ENCODE assay signal across 9 cellular contexts in genomic region chr6:105359419-105360366, GRCh38. TPM values are rescaled to one million over a fixed set of nuclear protein-coding genes. Genes with fewer than 3 reads are reported as not detected.
DNase-seq lines count a peak whose midpoint lies in the region; ATAC-seq and TF ChIP-seq lines count a peak whose summit lies in the region.
"Had no signal": no experiment of that assay in that cellular context is flagged by ENCODE, and none has a peak within 500 bp of the region (broad histone marks: within the 10 kb centered on the region; RNA-seq: fewer than 3 reads in every experiment).

No MANE protein-coding gene starts in this region.

- H3K9me2 ChIP-seq in GM23248 (ENCODE audit: insufficient read depth) (no peaks in the 10 kb centered on the region), SK-N-SH (no peaks in the 10 kb centered on the region)

- H3K27ac ChIP-seq in GM23248 = peak overlapping the region; percentile 74
- peak overlapping the region in 1 of 2 experiments; percentile 61; a peak in 2 of 4 replicates for H3K27ac ChIP-seq in SK-N-SH (ENCODE audit: low read depth in 2 of 2, low read length in 1 of 2)
- H3K27ac ChIP-seq in heart right ventricle = no peak overlapping the region

- in situ Hi-C loops in GM23248 (cut with MboI) = loop anchor here (25.0 kb wide), 1 partner anchor 247 kb away; no protein-coding TSS in a partner anchor

- peak overlapping the region; percentile 21; the same call in 1 of the 2 replicates for H3K9ac ChIP-seq in GM23248
- no peak overlapping the region for H3K9ac ChIP-seq in SK-N-SH

- H3K4me2 ChIP-seq in GM23248 (ENCODE audit: unreplicated experiment) (peak overlapping the region; percentile 29), SK-N-SH (0 out of 2 replicates have a peak overlapping the region, but pooled peaks have one; percentile 27)

- H3K4me3 ChIP-seq in GM23248 (0 out of 2 replicates have a peak overlapping the region, but pooled peaks have one; percentile 5), SK-N-SH (ENCODE audit: low read depth in 2 of 2, low read length in 1 of 2) (no peak overlapping the region), heart right ventricle (no peak overlapping the region)

- H4K20me1 ChIP-seq in GM23248 (ENCODE audit: insufficient read depth) (no peaks in the 10 kb centered on the region), SK-N-SH (ENCODE audit: insufficient read depth) (no peaks in the 10 kb centered on the region)

- H3K4me1 ChIP-seq in GM23248 (ENCODE audit: insufficient read depth) (peaks cover 17% of the 10 kb centered on the region), SK-N-SH (ENCODE audit: control insufficient read depth in 1 of 2, insufficient read depth in 2 of 2, low read depth in 1 of 2, low read length in 1 of 2) (peaks cover 8 to 16% of the 10 kb centered on the region in 2 experiments; a peak in 3 of 4 replicates), heart right ventricle (peaks cover 0 to 20% (median 0%) of the 10 kb centered on the region in 9 donors)

- peaks cover 25% of the 10 kb centered on the region for H3F3A ChIP-seq in GM23248 (ENCODE audit: insufficient read depth)
- no peaks in the 10 kb centered on the region for H3F3A ChIP-seq in SK-N-SH (replicated peaks; ENCODE audit: insufficient read depth)

- TF ChIP-seq RAD21 in SK-N-SH (IDR thresholded peaks at IDR 0.05; ENCODE audit: low read length) = no peak

- 57% methylated on average over 10 of the region's 10 CpGs for WGBS in GM23248 (ENCODE audit: low coverage in 1 of 2, low lambda C conversion rate in 2 of 2, missing lambda C conversion rate in 2 of 2), 2 experiments
- 82% methylated on average over 8 of the region's 10 CpGs for WGBS in SK-N-SH (ENCODE audit: low lambda C conversion rate)
- WGBS in heart right ventricle, 2 donors = 82 to 84% methylated on average over 10 of the region's 10 CpGs

- H3K9me3 ChIP-seq in GM23248 (ENCODE audit: low read depth) (no peaks in the 10 kb centered on the region), SK-N-SH (no peaks in the 10 kb centered on the region), heart right ventricle (peaks cover 0 to 17% (median 0%) of the 10 kb centered on the region in 11 donors)

- intact Hi-C loops in heart right ventricle (cut with DNase I) = loop anchor here in 5 of 10 donors (5.0 to 10.0 kb wide), 5 partner anchors 195 to 272 kb away; a partner anchor contains a TSS

- POLR2A ChIA-PET in SK-N-SH (lab: Yijun Ruan, JAX) = no interaction called here

- no peak for TF ChIP-seq CTCF in SK-N-SH (IDR thresholded peaks at IDR 0.05)
- peak in 3 of 9 donors; percentile 29 to 34 (median 33) for TF ChIP-seq CTCF in heart right ventricle (IDR thresholded peaks at IDR 0.05)

- no peaks in the 10 kb centered on the region for H3K27me3 ChIP-seq in GM23248 (replicated peaks; ENCODE audit: insufficient read depth)
- H3K27me3 ChIP-seq in SK-N-SH (ENCODE audit: insufficient read depth) = no peaks in the 10 kb centered on the region
- H3K27me3 ChIP-seq in heart right ventricle = no peaks in the 10 kb centered on the region

- H3K79me2 ChIP-seq in GM23248 (ENCODE audit: insufficient read depth) (peaks cover 11% of the 10 kb centered on the region; the same call in 1 of the 2 replicates), SK-N-SH (ENCODE audit: insufficient read depth) (no peaks in the 10 kb centered on the region)

- CTCF ChIA-PET in SK-N-SH (lab: Yijun Ruan, JAX) = interaction anchor here (0.6 to 7.2 kb wide), 6 partner anchors 32 to 269 kb away, joined by 3 to 119 read pairs (median 3); partner anchors contain the start of gene PREP

- DNase-seq in A172 (ENCODE audit: low spot score) (peak; percentile 63), GM23248 (peak; percentile 94), SK-N-SH (no peak), heart right ventricle (no peak), hypothalamus (lab: John Stamatoyannopoulos, UW) (no peak), NCI-H748 treated with DMSO at 0.1 percent for 48 hours (lab: John Stamatoyannopoulos, UW) (no peak)
- DNase-seq: DMS 273 treated with DMSO at 0.1 percent for 48 hours had no signal

- TF ChIP-seq EP300 in SK-N-SH (IDR thresholded peaks at IDR 0.05; ENCODE audit: borderline replicate concordance in 1 of 2, low read depth in 1 of 2, low read length in 1 of 2) = no peak

- H3K36me3 ChIP-seq in GM23248 (ENCODE audit: low read depth) (no peaks in the 10 kb centered on the region), SK-N-SH (replicated peaks in 1 of 2; ENCODE audit: control insufficient read depth in 1 of 2, insufficient read depth in 2 of 2, low read length in 1 of 2) (peaks cover 25 to 39% of the 10 kb centered on the region in 2 experiments), heart right ventricle (peaks cover 0 to 84% (median 0%) of the 10 kb centered on the region in 9 donors)

- peak in 5 of 8 donors; percentile 40 to 60 (median 52) for ATAC-seq in heart right ventricle
- no peak for ATAC-seq in GM21529 (IDR thresholded peaks at IDR 0.05; ENCODE audit: unreplicated experiment)
- no peak for ATAC-seq in GM19452 (IDR thresholded peaks at IDR 0.05; ENCODE audit: unreplicated experiment)

- H2AFZ ChIP-seq in GM23248 (no peak overlapping the region), SK-N-SH (ENCODE audit: low read depth) (no peak overlapping the region)

TF ChIP-seq in SK-N-SH, 30 proteins besides CTCF, POLR2A, EP300 and RAD21:
- no peak for TF ChIP-seq GABPA (IDR thresholded peaks at IDR 0.05; ENCODE audit: low read depth)
- TF ChIP-seq RXRA (IDR thresholded peaks at IDR 0.05; ENCODE audit: borderline replicate concordance, low read depth) = peak; percentile 36; the same call in 1 of the 2 replicates
- TF ChIP-seq FOSL2 (IDR thresholded peaks at IDR 0.05; ENCODE audit: borderline replicate concordance, low read depth) = peak; percentile 59; the same call in 1 of the 2 replicates
- no peak for TF ChIP-seq YY1 (IDR thresholded peaks at IDR 0.05; ENCODE audit: low read depth)
- no peak for TF ChIP-seq MEF2A (IDR thresholded peaks at IDR 0.05; ENCODE audit: borderline replicate concordance, low read depth)
- no peak for TF ChIP-seq RFX5 (IDR thresholded peaks at IDR 0.05; ENCODE audit: low read length)
- 0 out of 2 replicates have a peak, but pooled peaks have one; percentile 15 for TF ChIP-seq NFIC (IDR thresholded peaks at IDR 0.05; ENCODE audit: borderline replicate concordance)

RNA-seq across cellular contexts. Expression of gene PREP, which starts 43.2 kb away (rescaled TPM):
- total RNA-seq in A172 (2014; rRNA removed; shearing (Covaris generic)) = 9.0 and 12.6 TPM in 2 replicates
- 15.7 and 18.9 TPM in 2 replicates for total RNA-seq in GM23248 (2014; rRNA removed; shearing (Covaris generic))
- 37.9 and 41.8 TPM in 2 replicates for polyA plus RNA-seq in GM23248 (2016; fragmentation: Nextera tagmentation; extraction: Ambion mirVana)
- 15.9 and 20.9 TPM in 2 replicates for polyA plus RNA-seq in SK-N-SH (2012; rRNA removed)
- 31.7 and 34.5 TPM in 2 replicates for polyA plus RNA-seq in SK-N-SH (2012; cell fraction: cytosol; rRNA removed)
- 19.4 and 30.5 TPM in 2 replicates for polyA plus RNA-seq in SK-N-SH (2012; cell fraction: nucleus; rRNA removed)
- total RNA-seq in heart right ventricle = 10 to 100 TPM; 23.7 to 37.4 (median 28.9) TPM
- polyA plus RNA-seq in heart right ventricle = 10 to 100 TPM; 12.3 to 23.5 TPM

Comparison
In these comparisons a context has a peak if more than half of its experiments do, and no peak if none do; other contexts are left out.
1. DNase-seq: peak in A172 (single experiment) and GM23248 (single experiment); none in SK-N-SH (single experiment), heart right ventricle (0 of 2), hypothalamus (0 of 51) and NCI-H748 treated with DMSO at 0.1 percent for 48 hours (single experiment).
2. ATAC-seq: peak in heart right ventricle (5 of 8); none in GM21529 (single experiment) and GM19452 (single experiment).